ENCODE assay signal across 6 cellular contexts in genomic region chr19:49117677-49118564, GRCh38. TPM values are rescaled to one million over a fixed set of nuclear protein-coding genes. Genes with fewer than 3 reads are reported as not detected.
DNase-seq lines count a peak whose midpoint lies in the region; ATAC-seq and TF ChIP-seq lines count a peak whose summit lies in the region.

No MANE protein-coding gene starts in this region.

- H3K4me3 Mint-ChIP-seq in HFFc6: peak overlapping the region; percentile 89
- peak overlapping the region; percentile 78 for H3K4me3 Mint-ChIP-seq in central memory CD8-positive, alpha-beta T cell

- H3K27ac ChIP-seq in neutrophil: peak overlapping the region; percentile 66

- H3K4me1 Mint-ChIP-seq in HFFc6 (ENCODE audit: low read depth): peaks cover 31% of the 10 kb centered on the region
- H3K4me1 Mint-ChIP-seq in central memory CD8-positive, alpha-beta T cell: peaks cover 39% of the 10 kb centered on the region

- H3K36me3 Mint-ChIP-seq in HFFc6 (ENCODE audit: low read depth): 0 out of 2 replicates have a peak, but pooled peaks cover 3% of the 10 kb centered on the region
- peaks cover 12% of the 10 kb centered on the region for H3K36me3 Mint-ChIP-seq in central memory CD8-positive, alpha-beta T cell (ENCODE audit: insufficient read depth)

- TF ChIP-seq CTCF in HFFc6 (IDR thresholded peaks at IDR 0.05): no peak
- TF ChIP-seq CTCF in neutrophil (IDR thresholded peaks at IDR 0.05): no peak

- no peaks in the 10 kb centered on the region for H3K36me3 ChIP-seq in neutrophil

- no peaks in the 10 kb centered on the region for H3K9me3 Mint-ChIP-seq in HFFc6
- H3K9me3 Mint-ChIP-seq in central memory CD8-positive, alpha-beta T cell: no peaks in the 10 kb centered on the region

- peaks cover 69% of the 10 kb centered on the region for H3K27me3 ChIP-seq in neutrophil

- peaks cover 9% of the 10 kb centered on the region for H3K27me3 Mint-ChIP-seq in HFFc6 (ENCODE audit: insufficient read depth)
- H3K27me3 Mint-ChIP-seq in central memory CD8-positive, alpha-beta T cell: no peaks in the 10 kb centered on the region

- peaks cover 35 to 46% of the 10 kb centered on the region in 2 experiments for H3K4me1 ChIP-seq in neutrophil (ENCODE audit: control insufficient read depth in 1 of 2, insufficient read depth in 1 of 2, low read depth in 1 of 2, low read length in 1 of 2)

- DNase-seq in HFFc6: no peak
- no peak for DNase-seq in central memory CD8-positive, alpha-beta T cell (ENCODE audit: low spot score in 2 of 2)
- no peak for DNase-seq in NCI-H187 treated with DMSO at 0.1 percent for 48 hours (lab: John Stamatoyannopoulos, UW)
- no peak for DNase-seq in NCI-H1436 treated with DMSO at 0.1 percent for 48 hours (lab: John Stamatoyannopoulos, UW)

- no peaks in the 10 kb centered on the region for H3K9me3 ChIP-seq in neutrophil

- no peak for ATAC-seq in central memory CD8-positive, alpha-beta T cell (replicated peaks; ENCODE audit: extremely low read depth, poor library complexity, severe bottlenecking)
- ATAC-seq in HG03280 (IDR thresholded peaks at IDR 0.05; ENCODE audit: unreplicated experiment): no peak

- peak overlapping the region; percentile 72 to 77 for H3K4me3 ChIP-seq in neutrophil (ENCODE audit: low read depth in 1 of 2, low read length in 1 of 2)

- H3K27ac Mint-ChIP-seq in HFFc6: peak overlapping the region; percentile 77
- peak overlapping the region; percentile 83 for H3K27ac Mint-ChIP-seq in central memory CD8-positive, alpha-beta T cell (ENCODE audit: low read depth)

RNA-seq across cellular contexts. Expression of gene C19orf73, which starts 1.0 kb away (rescaled TPM):
- 1 to 10 TPM in 1 of 6 experiments, under 1 TPM in 5; 0.60 to 1.1 (median 0.71) TPM for total RNA-seq in HFFc6 (2021; fragmentation: NEBNext Ultra II Directional; extraction: Animal tissue kit (Norgen Biotek cat#: 25700))

RNA-seq across cellular contexts. Expression of gene PPFIA3, which starts 1.4 kb away (rescaled TPM):
- total RNA-seq in HFFc6 (2021; fragmentation: NEBNext Ultra II Directional; extraction: Animal tissue kit (Norgen Biotek cat#: 25700)): 1 to 10 TPM; 1.9 to 2.4 (median 2.3) TPM

RNA-seq across cellular contexts. Expression of gene LIN7B, which starts 3.8 kb away (rescaled TPM):
- 10 to 100 TPM in 4 of 6 experiments, 1 to 10 TPM in 2; 9.3 to 12.7 (median 10.2) TPM for total RNA-seq in HFFc6 (2021; fragmentation: NEBNext Ultra II Directional; extraction: Animal tissue kit (Norgen Biotek cat#: 25700))

RNA-seq across cellular contexts. Expression of gene SNRNP70, which starts 32.7 kb away (rescaled TPM):
- total RNA-seq in HFFc6 (2021; fragmentation: NEBNext Ultra II Directional; extraction: Animal tissue kit (Norgen Biotek cat#: 25700)): 100 to 1,000 TPM; 134 to 164 (median 156) TPM

RNA-seq across cellular contexts. Expression of gene HRC, which starts 37.3 kb away (rescaled TPM):
- not detected for total RNA-seq in HFFc6 (2021; fragmentation: NEBNext Ultra II Directional; extraction: Animal tissue kit (Norgen Biotek cat#: 25700))
